Comparison of ENCODE assay signal across 9 cellular contexts in the genomic region with DNA sequence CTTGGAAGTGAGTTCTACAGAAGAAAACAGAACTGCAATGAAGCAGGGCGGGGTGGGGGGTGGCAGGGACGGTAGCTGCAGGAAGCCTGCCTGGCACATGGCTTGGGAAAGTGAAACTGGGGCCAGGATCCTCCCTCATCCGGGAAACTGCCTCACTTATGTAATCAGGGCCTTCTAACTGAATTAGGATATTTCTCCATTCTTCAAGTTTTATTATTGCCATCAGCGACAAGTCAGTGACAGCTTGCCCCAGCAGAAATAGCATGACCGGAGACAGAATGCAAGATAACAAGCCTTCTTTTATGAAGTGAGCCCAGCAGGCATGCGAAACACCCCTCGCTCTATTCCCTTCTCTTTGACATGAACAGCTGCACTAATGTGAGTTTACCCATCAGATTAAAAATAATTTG.
A peak's percentile ranks its signal among the peaks of the same experiment; 100 is the strongest.
DNase-seq lines count a peak whose midpoint lies in the region; ATAC-seq and TF ChIP-seq lines count a peak whose summit lies in the region.
"Had no signal": no experiment of that assay in that cellular context is flagged by ENCODE, and none has a peak within 500 bp of the region (broad histone marks: within the 10 kb centered on the region; RNA-seq: fewer than 3 reads in every experiment).

No MANE protein-coding gene starts in this region.

- intact Hi-C loops in heart right ventricle (cut with DNase I) (no loop called here), sciatic nerve (cut with DNase I) (no loop called here)

- H2AFZ ChIP-seq in GM23248: peak overlapping the region; percentile 60
- H2AFZ ChIP-seq in SK-N-SH (ENCODE audit: low read depth): no peak overlapping the region

- H3F3A ChIP-seq in GM23248 (ENCODE audit: insufficient read depth) (no peaks in the 10 kb centered on the region), SK-N-SH (replicated peaks; ENCODE audit: insufficient read depth) (no peaks in the 10 kb centered on the region)

- DNase-seq in GM23248 (peak; percentile 46), SK-N-SH (peak; percentile 84), heart right ventricle (peak; percentile 57 to 71), sciatic nerve (ENCODE audit: low spot score) (peak; percentile 75), GM19240 (ENCODE audit: insufficient read length, low spot score) (no peak), NCI-H2227 treated with DMSO at 0.1 percent for 48 hours (lab: John Stamatoyannopoulos, UW) (no peak), A172 (ENCODE audit: low spot score) (no peak)
- DNase-seq: T-helper 2 cell had no signal

- H3K4me2 ChIP-seq in GM23248 (ENCODE audit: unreplicated experiment) (no peak overlapping the region), SK-N-SH (no peak overlapping the region)

- H3K4me1 ChIP-seq in GM23248 (ENCODE audit: insufficient read depth): no peaks in the 10 kb centered on the region
- H3K4me1 ChIP-seq in SK-N-SH (ENCODE audit: control insufficient read depth in 1 of 2, insufficient read depth in 2 of 2, low read depth in 1 of 2, low read length in 1 of 2): peaks cover 0 to 33% of the 10 kb centered on the region in 2 experiments; a peak in 1 of 4 replicates
- peaks cover 0 to 21% (median 9%) of the 10 kb centered on the region in 9 donors for H3K4me1 ChIP-seq in heart right ventricle

- H3K9ac ChIP-seq in GM23248 (no peak overlapping the region), SK-N-SH (no peak overlapping the region)

- H3K9me2 ChIP-seq in GM23248 (ENCODE audit: insufficient read depth): no peaks in the 10 kb centered on the region
- H3K9me2 ChIP-seq in SK-N-SH: no peaks in the 10 kb centered on the region

- H3K36me3 ChIP-seq in GM23248 (ENCODE audit: low read depth) (no peaks in the 10 kb centered on the region), SK-N-SH (replicated peaks in 1 of 2; ENCODE audit: control insufficient read depth in 1 of 2, insufficient read depth in 2 of 2, low read length in 1 of 2) (no peaks in the 10 kb centered on the region), heart right ventricle (no peaks in the 10 kb centered on the region)

- H3K9me3 ChIP-seq in GM23248 (ENCODE audit: low read depth): no peaks in the 10 kb centered on the region
- H3K9me3 ChIP-seq in SK-N-SH: no peaks in the 10 kb centered on the region
- peaks cover 0 to 4% (median 0%) of the 10 kb centered on the region in 11 donors for H3K9me3 ChIP-seq in heart right ventricle

- H3K27me3 ChIP-seq in GM23248 (replicated peaks; ENCODE audit: insufficient read depth) (peaks cover 3% of the 10 kb centered on the region; the same call in 1 of the 2 replicates), SK-N-SH (ENCODE audit: insufficient read depth) (no peaks in the 10 kb centered on the region), heart right ventricle (no peaks in the 10 kb centered on the region)

- CTCF ChIA-PET in SK-N-SH (lab: Yijun Ruan, JAX): interaction anchor here (0.8 to 2.8 kb wide), 6 partner anchors 9 to 192 kb away, joined by 3 to 12 read pairs (median 4); a partner anchor contains a TSS

- TF ChIP-seq RAD21 in SK-N-SH (IDR thresholded peaks at IDR 0.05; ENCODE audit: low read length): 0 out of 2 replicates have a peak, but pooled peaks have one; percentile 32

- POLR2A ChIA-PET in SK-N-SH (lab: Yijun Ruan, JAX): interaction anchor here (1.2 to 1.8 kb wide), 5 partner anchors 8 to 191 kb away, joined by 4 to 15 read pairs (median 7); a partner anchor contains a TSS

- 32% methylated on average over 7 of the region's 7 CpGs for WGBS in GM23248 (ENCODE audit: low coverage in 1 of 2, low lambda C conversion rate in 2 of 2, missing lambda C conversion rate in 2 of 2), 2 experiments
- WGBS in SK-N-SH (ENCODE audit: low lambda C conversion rate): 34% methylated on average over 7 of the region's 7 CpGs
- WGBS in heart right ventricle, 2 donors: 33 to 36% methylated on average over 7 of the region's 7 CpGs

- peak; percentile 46 to 92 (median 82) for ATAC-seq in heart right ventricle
- peak; percentile 90 for ATAC-seq in sciatic nerve
- no peak for ATAC-seq in HG03045 (IDR thresholded peaks at IDR 0.05; ENCODE audit: unreplicated experiment)

- H3K79me2 ChIP-seq in GM23248 (ENCODE audit: insufficient read depth) (no peaks in the 10 kb centered on the region), SK-N-SH (ENCODE audit: insufficient read depth) (no peaks in the 10 kb centered on the region)

- in situ Hi-C loops in GM23248 (cut with MboI): no loop called here

- H3K4me3 ChIP-seq in GM23248 (no peak overlapping the region), SK-N-SH (ENCODE audit: low read depth in 2 of 2, low read length in 1 of 2) (no peak overlapping the region), heart right ventricle (peak overlapping the region in 2 of 10 donors; percentile 0 to 20)

- no peaks in the 10 kb centered on the region for H4K20me1 ChIP-seq in GM23248 (ENCODE audit: insufficient read depth)
- no peaks in the 10 kb centered on the region for H4K20me1 ChIP-seq in SK-N-SH (ENCODE audit: insufficient read depth)

- TF ChIP-seq EP300 in SK-N-SH (IDR thresholded peaks at IDR 0.05; ENCODE audit: borderline replicate concordance in 1 of 2, low read depth in 1 of 2, low read length in 1 of 2): peak in 1 of 2 experiments; percentile 96; a peak in 2 of 4 replicates

- no peak overlapping the region for H3K27ac ChIP-seq in GM23248
- peak overlapping the region in 1 of 2 experiments; percentile 80; a peak in 2 of 4 replicates for H3K27ac ChIP-seq in SK-N-SH (ENCODE audit: low read depth in 2 of 2, low read length in 1 of 2)
- H3K27ac ChIP-seq in heart right ventricle: peak overlapping the region in 7 of 10 donors; percentile 25 to 75 (median 54)

- no peak for TF ChIP-seq CTCF in SK-N-SH (IDR thresholded peaks at IDR 0.05)
- TF ChIP-seq CTCF in heart right ventricle (IDR thresholded peaks at IDR 0.05): no peak

TF ChIP-seq in SK-N-SH, 30 proteins besides CTCF, POLR2A, EP300 and RAD21 (continues in another document):
- TF ChIP-seq CHD2 (IDR thresholded peaks at IDR 0.05; ENCODE audit: low read length, partially characterized antibody) (peak; percentile 78), GATA2 (CRISPR knock-in tag; IDR thresholded peaks at IDR 0.05) (peak; percentile 90), TEAD4 (IDR thresholded peaks at IDR 0.05; ENCODE audit: borderline replicate concordance, insufficient read depth) (no peak), FOSL2 (IDR thresholded peaks at IDR 0.05; ENCODE audit: borderline replicate concordance, low read depth) (no peak), JUND (IDR thresholded peaks at IDR 0.05) (no peak), MEF2A (IDR thresholded peaks at IDR 0.05; ENCODE audit: borderline replicate concordance, low read depth) (no peak), RFX5 (IDR thresholded peaks at IDR 0.05; ENCODE audit: low read length) (no peak), RCOR1 (IDR thresholded peaks at IDR 0.05; ENCODE audit: low read length) (peak; percentile 98), GABPA (IDR thresholded peaks at IDR 0.05; ENCODE audit: low read depth) (no peak), FOXJ3 (CRISPR knock-in tag; IDR thresholded peaks at IDR 0.05) (peak; percentile 70), TCF12 (IDR thresholded peaks at IDR 0.05) (no peak), TAF1 (IDR thresholded peaks at IDR 0.05; ENCODE audit: borderline replicate concordance, low read depth, low read length) (no peak), YY1 (IDR thresholded peaks at IDR 0.05; ENCODE audit: low read depth) (no peak), SMC3 (IDR thresholded peaks at IDR 0.05; ENCODE audit: low read depth, low read length) (no peak), MXI1 (IDR thresholded peaks at IDR 0.05; ENCODE audit: low read depth, low read length) (peak; percentile 88)
- TF ChIP-seq, protein P1, sequence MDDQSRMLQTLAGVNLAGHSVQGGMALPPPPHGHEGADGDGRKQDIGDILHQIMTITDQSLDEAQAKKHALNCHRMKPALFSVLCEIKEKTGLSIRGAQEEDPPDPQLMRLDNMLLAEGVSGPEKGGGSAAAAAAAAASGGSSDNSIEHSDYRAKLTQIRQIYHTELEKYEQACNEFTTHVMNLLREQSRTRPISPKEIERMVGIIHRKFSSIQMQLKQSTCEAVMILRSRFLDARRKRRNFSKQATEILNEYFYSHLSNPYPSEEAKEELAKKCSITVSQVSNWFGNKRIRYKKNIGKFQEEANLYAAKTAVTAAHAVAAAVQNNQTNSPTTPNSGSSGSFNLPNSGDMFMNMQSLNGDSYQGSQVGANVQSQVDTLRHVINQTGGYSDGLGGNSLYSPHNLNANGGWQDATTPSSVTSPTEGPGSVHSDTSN (IDR thresholded peaks at IDR 0.05): no peak
- TF ChIP-seq, protein P2, sequence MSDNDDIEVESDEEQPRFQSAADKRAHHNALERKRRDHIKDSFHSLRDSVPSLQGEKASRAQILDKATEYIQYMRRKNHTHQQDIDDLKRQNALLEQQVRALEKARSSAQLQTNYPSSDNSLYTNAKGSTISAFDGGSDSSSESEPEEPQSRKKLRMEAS (IDR thresholded peaks at IDR 0.05; ENCODE audit: low read depth): peak; percentile 66; the same call in 1 of the 2 replicates
- TF ChIP-seq, protein P3, sequence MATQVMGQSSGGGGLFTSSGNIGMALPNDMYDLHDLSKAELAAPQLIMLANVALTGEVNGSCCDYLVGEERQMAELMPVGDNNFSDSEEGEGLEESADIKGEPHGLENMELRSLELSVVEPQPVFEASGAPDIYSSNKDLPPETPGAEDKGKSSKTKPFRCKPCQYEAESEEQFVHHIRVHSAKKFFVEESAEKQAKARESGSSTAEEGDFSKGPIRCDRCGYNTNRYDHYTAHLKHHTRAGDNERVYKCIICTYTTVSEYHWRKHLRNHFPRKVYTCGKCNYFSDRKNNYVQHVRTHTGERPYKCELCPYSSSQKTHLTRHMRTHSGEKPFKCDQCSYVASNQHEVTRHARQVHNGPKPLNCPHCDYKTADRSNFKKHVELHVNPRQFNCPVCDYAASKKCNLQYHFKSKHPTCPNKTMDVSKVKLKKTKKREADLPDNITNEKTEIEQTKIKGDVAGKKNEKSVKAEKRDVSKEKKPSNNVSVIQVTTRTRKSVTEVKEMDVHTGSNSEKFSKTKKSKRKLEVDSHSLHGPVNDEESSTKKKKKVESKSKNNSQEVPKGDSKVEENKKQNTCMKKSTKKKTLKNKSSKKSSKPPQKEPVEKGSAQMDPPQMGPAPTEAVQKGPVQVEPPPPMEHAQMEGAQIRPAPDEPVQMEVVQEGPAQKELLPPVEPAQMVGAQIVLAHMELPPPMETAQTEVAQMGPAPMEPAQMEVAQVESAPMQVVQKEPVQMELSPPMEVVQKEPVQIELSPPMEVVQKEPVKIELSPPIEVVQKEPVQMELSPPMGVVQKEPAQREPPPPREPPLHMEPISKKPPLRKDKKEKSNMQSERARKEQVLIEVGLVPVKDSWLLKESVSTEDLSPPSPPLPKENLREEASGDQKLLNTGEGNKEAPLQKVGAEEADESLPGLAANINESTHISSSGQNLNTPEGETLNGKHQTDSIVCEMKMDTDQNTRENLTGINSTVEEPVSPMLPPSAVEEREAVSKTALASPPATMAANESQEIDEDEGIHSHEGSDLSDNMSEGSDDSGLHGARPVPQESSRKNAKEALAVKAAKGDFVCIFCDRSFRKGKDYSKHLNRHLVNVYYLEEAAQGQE (IDR thresholded peaks at IDR 0.05; ENCODE audit: low read depth, low read length): no peak

Comparison
In these comparisons a context has a peak if more than half of its experiments do, and no peak if none do; other contexts are left out.
1. DNase-seq: peak in GM23248 (single experiment), SK-N-SH (single experiment), heart right ventricle (2 of 2) and sciatic nerve (single experiment); none in GM19240 (single experiment), NCI-H2227 treated with DMSO at 0.1 percent for 48 hours (single experiment) and A172 (single experiment).